1 cellular context compared by ENCODE assay signal in genomic region chr11:64028398-64029115, GRCh38.
A peak's percentile ranks its signal among the peaks of the same experiment; 100 is the strongest.
TF ChIP-seq lines count a peak whose summit lies in the region.

No MANE protein-coding gene starts in this region.

TF ChIP-seq in H1, 55 proteins besides CTCF, POLR2A, EP300 and RAD21:
- TF ChIP-seq KDM1A (IDR thresholded peaks at IDR 0.05; ENCODE audit: borderline replicate concordance, low read length) (no peak), JUN (IDR thresholded peaks at IDR 0.05; ENCODE audit: low read depth, low read length) (no peak), CEBPB (IDR thresholded peaks at IDR 0.05; ENCODE audit: low read depth, low read length) (no peak), POU5F1 (IDR thresholded peaks at IDR 0.05; ENCODE audit: low read depth, low read length) (no peak), BCL11A (IDR thresholded peaks at IDR 0.05; ENCODE audit: low read depth in 2 of 2, low read length in 2 of 2) (no peak), BRCA1 (IDR thresholded peaks at IDR 0.05; ENCODE audit: low read depth, low read length) (no peak), TBP (IDR thresholded peaks at IDR 0.05; ENCODE audit: low read depth, low read length) (no peak), PHF8 (conservative IDR thresholded peaks at IDR 0.05; ENCODE audit: low read depth, low read length) (no peak), HDAC2 (IDR thresholded peaks at IDR 0.05; ENCODE audit: borderline replicate concordance in 1 of 2, low read depth in 2 of 2, low read length in 2 of 2) (no peak), RBBP5 (IDR thresholded peaks at IDR 0.05; ENCODE audit: borderline replicate concordance, low read depth, low read length) (no peak), SP4 (IDR thresholded peaks at IDR 0.05; ENCODE audit: low read length) (no peak), HDAC6 (IDR thresholded peaks at IDR 0.05; ENCODE audit: low read depth, low read length) (no peak), ZNF274 (IDR thresholded peaks at IDR 0.05; ENCODE audit: borderline replicate concordance, extremely low read depth, low read length) (no peak), EZH2 (IDR thresholded peaks at IDR 0.05; ENCODE audit: low read depth, low read length, severe bottlenecking) (no peak), TAF1 (IDR thresholded peaks at IDR 0.05; ENCODE audit: low read depth, low read length) (peak; percentile 57), BACH1 (IDR thresholded peaks at IDR 0.05; ENCODE audit: low read length) (no peak), CBX5 (IDR thresholded peaks at IDR 0.05; ENCODE audit: low read depth, low read length) (no peak), SRF (IDR thresholded peaks at IDR 0.05; ENCODE audit: low read depth, low read length) (no peak), RFX5 (IDR thresholded peaks at IDR 0.05; ENCODE audit: borderline replicate concordance, low read depth, low read length) (no peak), SAP30 (IDR thresholded peaks at IDR 0.05; ENCODE audit: insufficient read depth, insufficient replicate concordance, low read length) (no peak), RNF2 (IDR thresholded peaks at IDR 0.05; ENCODE audit: borderline replicate concordance, low read depth, low read length, missing control alignments, poor library complexity, severe bottlenecking) (no peak), TCF12 (IDR thresholded peaks at IDR 0.05; ENCODE audit: low read depth, low read length) (no peak), SP1 (IDR thresholded peaks at IDR 0.05; ENCODE audit: low read depth, low read length) (no peak), TAF7 (optimal IDR thresholded peaks at IDR 0.05; ENCODE audit: borderline replicate concordance, low read depth, low read length) (no peak), CHD1 (IDR thresholded peaks at IDR 0.05; ENCODE audit: low read depth, low read length) (no peak), CBX8 (IDR thresholded peaks at IDR 0.05; ENCODE audit: borderline replicate concordance, low read depth, low read length) (no peak), E2F6 (IDR thresholded peaks at IDR 0.05) (no peak), SP2 (IDR thresholded peaks at IDR 0.05; ENCODE audit: low read length) (no peak), CHD2 (IDR thresholded peaks at IDR 0.05; ENCODE audit: low read length) (peak; percentile 87), JUND (IDR thresholded peaks at IDR 0.05; ENCODE audit: low read length) (no peak), YY1 (IDR thresholded peaks at IDR 0.05; ENCODE audit: low read depth, low read length) (peak; percentile 91), NANOG (IDR thresholded peaks at IDR 0.05; ENCODE audit: insufficient read depth, low read depth, low read length, poor library complexity, severe bottlenecking) (no peak), MAFK (IDR thresholded peaks at IDR 0.05; ENCODE audit: low read depth, low read length) (no peak), ASH2L (IDR thresholded peaks at IDR 0.05; ENCODE audit: low read length) (no peak), MAX (IDR thresholded peaks at IDR 0.05) (peak; percentile 47), GTF2F1 (IDR thresholded peaks at IDR 0.05; ENCODE audit: borderline replicate concordance, low read depth, low read length) (no peak), KDM4A (IDR thresholded peaks at IDR 0.05; ENCODE audit: low read depth, low read length, severe bottlenecking) (no peak), USF2 (IDR thresholded peaks at IDR 0.05; ENCODE audit: low read length) (no peak), CREB1 (IDR thresholded peaks at IDR 0.05) (no peak), SIN3A (conservative IDR thresholded peaks at IDR 0.05 in 1 of 2, IDR thresholded peaks at IDR 0.05 in 1 of 2; ENCODE audit: low read depth in 1 of 2, low read length in 2 of 2) (peak; percentile 50 to 86; a peak in 2 of 4 replicates), TEAD4 (IDR thresholded peaks at IDR 0.05; ENCODE audit: low read depth, low read length) (peak; percentile 83), SIX5 (IDR thresholded peaks at IDR 0.05; ENCODE audit: low read depth, low read length) (no peak), KDM5A (IDR thresholded peaks at IDR 0.05; ENCODE audit: low read length) (no peak), POLR2AphosphoS5 (IDR thresholded peaks at IDR 0.05; ENCODE audit: low read depth, low read length) (no peak; the same call in 1 of the 2 replicates), SIRT6 (IDR thresholded peaks at IDR 0.05; ENCODE audit: low read length) (no peak), NRF1 (IDR thresholded peaks at IDR 0.05; ENCODE audit: low read depth, low read length) (no peak), RXRA (IDR thresholded peaks at IDR 0.05; ENCODE audit: insufficient read depth, low read depth, low read length) (no peak), GABPA (IDR thresholded peaks at IDR 0.05; ENCODE audit: borderline replicate concordance, insufficient read depth, low read length) (no peak), SUZ12 (IDR thresholded peaks at IDR 0.05; ENCODE audit: low read length) (no peak), EGR1 (IDR thresholded peaks at IDR 0.05; ENCODE audit: borderline replicate concordance, low read depth, low read length) (no peak), FOSL1 (IDR thresholded peaks at IDR 0.05; ENCODE audit: insufficient read depth, low read depth, low read length) (no peak)
- TF ChIP-seq, protein P1, sequence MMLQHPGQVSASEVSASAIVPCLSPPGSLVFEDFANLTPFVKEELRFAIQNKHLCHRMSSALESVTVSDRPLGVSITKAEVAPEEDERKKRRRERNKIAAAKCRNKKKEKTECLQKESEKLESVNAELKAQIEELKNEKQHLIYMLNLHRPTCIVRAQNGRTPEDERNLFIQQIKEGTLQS (IDR thresholded peaks at IDR 0.05; ENCODE audit: insufficient read depth, low read depth, low read length): no peak
- TF ChIP-seq, protein P2, sequence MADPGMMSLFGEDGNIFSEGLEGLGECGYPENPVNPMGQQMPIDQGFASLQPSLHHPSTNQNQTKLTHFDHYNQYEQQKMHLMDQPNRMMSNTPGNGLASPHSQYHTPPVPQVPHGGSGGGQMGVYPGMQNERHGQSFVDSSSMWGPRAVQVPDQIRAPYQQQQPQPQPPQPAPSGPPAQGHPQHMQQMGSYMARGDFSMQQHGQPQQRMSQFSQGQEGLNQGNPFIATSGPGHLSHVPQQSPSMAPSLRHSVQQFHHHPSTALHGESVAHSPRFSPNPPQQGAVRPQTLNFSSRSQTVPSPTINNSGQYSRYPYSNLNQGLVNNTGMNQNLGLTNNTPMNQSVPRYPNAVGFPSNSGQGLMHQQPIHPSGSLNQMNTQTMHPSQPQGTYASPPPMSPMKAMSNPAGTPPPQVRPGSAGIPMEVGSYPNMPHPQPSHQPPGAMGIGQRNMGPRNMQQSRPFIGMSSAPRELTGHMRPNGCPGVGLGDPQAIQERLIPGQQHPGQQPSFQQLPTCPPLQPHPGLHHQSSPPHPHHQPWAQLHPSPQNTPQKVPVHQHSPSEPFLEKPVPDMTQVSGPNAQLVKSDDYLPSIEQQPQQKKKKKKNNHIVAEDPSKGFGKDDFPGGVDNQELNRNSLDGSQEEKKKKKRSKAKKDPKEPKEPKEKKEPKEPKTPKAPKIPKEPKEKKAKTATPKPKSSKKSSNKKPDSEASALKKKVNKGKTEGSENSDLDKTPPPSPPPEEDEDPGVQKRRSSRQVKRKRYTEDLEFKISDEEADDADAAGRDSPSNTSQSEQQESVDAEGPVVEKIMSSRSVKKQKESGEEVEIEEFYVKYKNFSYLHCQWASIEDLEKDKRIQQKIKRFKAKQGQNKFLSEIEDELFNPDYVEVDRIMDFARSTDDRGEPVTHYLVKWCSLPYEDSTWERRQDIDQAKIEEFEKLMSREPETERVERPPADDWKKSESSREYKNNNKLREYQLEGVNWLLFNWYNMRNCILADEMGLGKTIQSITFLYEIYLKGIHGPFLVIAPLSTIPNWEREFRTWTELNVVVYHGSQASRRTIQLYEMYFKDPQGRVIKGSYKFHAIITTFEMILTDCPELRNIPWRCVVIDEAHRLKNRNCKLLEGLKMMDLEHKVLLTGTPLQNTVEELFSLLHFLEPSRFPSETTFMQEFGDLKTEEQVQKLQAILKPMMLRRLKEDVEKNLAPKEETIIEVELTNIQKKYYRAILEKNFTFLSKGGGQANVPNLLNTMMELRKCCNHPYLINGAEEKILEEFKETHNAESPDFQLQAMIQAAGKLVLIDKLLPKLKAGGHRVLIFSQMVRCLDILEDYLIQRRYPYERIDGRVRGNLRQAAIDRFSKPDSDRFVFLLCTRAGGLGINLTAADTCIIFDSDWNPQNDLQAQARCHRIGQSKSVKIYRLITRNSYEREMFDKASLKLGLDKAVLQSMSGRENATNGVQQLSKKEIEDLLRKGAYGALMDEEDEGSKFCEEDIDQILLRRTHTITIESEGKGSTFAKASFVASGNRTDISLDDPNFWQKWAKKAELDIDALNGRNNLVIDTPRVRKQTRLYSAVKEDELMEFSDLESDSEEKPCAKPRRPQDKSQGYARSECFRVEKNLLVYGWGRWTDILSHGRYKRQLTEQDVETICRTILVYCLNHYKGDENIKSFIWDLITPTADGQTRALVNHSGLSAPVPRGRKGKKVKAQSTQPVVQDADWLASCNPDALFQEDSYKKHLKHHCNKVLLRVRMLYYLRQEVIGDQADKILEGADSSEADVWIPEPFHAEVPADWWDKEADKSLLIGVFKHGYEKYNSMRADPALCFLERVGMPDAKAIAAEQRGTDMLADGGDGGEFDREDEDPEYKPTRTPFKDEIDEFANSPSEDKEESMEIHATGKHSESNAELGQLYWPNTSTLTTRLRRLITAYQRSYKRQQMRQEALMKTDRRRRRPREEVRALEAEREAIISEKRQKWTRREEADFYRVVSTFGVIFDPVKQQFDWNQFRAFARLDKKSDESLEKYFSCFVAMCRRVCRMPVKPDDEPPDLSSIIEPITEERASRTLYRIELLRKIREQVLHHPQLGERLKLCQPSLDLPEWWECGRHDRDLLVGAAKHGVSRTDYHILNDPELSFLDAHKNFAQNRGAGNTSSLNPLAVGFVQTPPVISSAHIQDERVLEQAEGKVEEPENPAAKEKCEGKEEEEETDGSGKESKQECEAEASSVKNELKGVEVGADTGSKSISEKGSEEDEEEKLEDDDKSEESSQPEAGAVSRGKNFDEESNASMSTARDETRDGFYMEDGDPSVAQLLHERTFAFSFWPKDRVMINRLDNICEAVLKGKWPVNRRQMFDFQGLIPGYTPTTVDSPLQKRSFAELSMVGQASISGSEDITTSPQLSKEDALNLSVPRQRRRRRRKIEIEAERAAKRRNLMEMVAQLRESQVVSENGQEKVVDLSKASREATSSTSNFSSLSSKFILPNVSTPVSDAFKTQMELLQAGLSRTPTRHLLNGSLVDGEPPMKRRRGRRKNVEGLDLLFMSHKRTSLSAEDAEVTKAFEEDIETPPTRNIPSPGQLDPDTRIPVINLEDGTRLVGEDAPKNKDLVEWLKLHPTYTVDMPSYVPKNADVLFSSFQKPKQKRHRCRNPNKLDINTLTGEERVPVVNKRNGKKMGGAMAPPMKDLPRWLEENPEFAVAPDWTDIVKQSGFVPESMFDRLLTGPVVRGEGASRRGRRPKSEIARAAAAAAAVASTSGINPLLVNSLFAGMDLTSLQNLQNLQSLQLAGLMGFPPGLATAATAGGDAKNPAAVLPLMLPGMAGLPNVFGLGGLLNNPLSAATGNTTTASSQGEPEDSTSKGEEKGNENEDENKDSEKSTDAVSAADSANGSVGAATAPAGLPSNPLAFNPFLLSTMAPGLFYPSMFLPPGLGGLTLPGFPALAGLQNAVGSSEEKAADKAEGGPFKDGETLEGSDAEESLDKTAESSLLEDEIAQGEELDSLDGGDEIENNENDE (IDR thresholded peaks at IDR 0.05; ENCODE audit: insufficient replicate concordance, low read length): no peak
- TF ChIP-seq, protein P3, sequence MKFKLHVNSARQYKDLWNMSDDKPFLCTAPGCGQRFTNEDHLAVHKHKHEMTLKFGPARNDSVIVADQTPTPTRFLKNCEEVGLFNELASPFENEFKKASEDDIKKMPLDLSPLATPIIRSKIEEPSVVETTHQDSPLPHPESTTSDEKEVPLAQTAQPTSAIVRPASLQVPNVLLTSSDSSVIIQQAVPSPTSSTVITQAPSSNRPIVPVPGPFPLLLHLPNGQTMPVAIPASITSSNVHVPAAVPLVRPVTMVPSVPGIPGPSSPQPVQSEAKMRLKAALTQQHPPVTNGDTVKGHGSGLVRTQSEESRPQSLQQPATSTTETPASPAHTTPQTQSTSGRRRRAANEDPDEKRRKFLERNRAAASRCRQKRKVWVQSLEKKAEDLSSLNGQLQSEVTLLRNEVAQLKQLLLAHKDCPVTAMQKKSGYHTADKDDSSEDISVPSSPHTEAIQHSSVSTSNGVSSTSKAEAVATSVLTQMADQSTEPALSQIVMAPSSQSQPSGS (IDR thresholded peaks at IDR 0.05; ENCODE audit: low read length): no peak
